ENCODE assay signal across 15 cellular contexts in the genomic region with DNA sequence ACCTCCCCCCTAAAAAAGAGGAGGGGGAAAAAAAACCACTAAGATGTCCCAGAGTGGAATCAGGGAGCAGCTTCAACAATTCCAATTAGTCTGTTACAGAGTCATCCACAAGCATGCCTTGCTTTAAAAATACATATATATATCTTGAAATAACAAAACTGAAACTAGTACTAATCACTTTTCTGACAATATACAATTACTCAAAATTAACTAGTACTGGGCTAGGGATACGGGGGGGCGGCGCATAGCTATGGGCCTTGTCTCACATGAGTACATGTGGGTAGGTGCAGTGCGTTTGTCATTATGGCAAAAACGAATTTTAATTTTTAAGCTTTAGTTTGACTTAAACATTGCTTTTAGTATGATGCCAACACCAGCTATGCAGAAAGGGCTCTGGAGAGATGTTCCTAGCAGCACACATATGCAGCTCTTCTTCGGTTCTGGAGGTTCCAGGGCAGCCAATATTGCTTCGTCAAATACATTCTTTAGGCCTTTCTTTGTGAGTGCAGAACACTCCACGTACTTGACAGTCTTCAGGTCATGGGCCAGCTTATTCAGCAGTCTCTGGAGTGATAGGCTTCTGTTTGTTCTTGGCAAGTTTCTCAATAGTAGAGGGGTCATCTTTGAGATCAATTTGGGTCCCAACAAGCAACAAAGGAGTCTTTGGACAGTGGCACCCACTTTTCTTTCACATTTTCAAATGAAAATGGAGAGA. TPM values are rescaled to one million over a fixed set of nuclear protein-coding genes. Genes with fewer than 3 reads are reported as not detected.
DNase-seq lines count a peak whose midpoint lies in the region; ATAC-seq and TF ChIP-seq lines count a peak whose summit lies in the region.
"Had no signal": no experiment of that assay in that cellular context is flagged by ENCODE, and none has a peak within 500 bp of the region (broad histone marks: within the 10 kb centered on the region; RNA-seq: fewer than 3 reads in every experiment).

No MANE protein-coding gene starts in this region.

- no peak overlapping the region for H3K27ac ChIP-seq in left lung
- H3K27ac ChIP-seq: neutrophil had no signal

- H3K36me3 ChIP-seq in left lung: peaks cover 0 to 45% of the 10 kb centered on the region in 2 donors

- CTCF ChIA-PET in activated naive CD4-positive, alpha-beta T cell treated with anti-CD3 and anti-CD28 coated beads for 36 hours (lab: Charles Lee): interaction anchor here (0.7 to 1.7 kb wide), 3 partner anchors 10 to 140 kb away, joined by 3 to 11 read pairs (median 5); no protein-coding TSS in a partner anchor
- CTCF ChIA-PET in activated CD8-positive, alpha-beta T cell treated with anti-CD3 and anti-CD28 coated beads, Interleukin-2, amount 10 ng/mL, durations not matched to agents 7 days and 5 days (lab: Charles Lee): interaction anchor here (5.3 kb wide), 1 partner anchor 90 kb away, joined by 26 read pairs; no protein-coding TSS in a partner anchor

- intact Hi-C loops in activated naive CD4-positive, alpha-beta T cell treated with anti-CD3 and anti-CD28 coated beads for 36 hours (cut with micrococcal nuclease): no loop called here
- intact Hi-C loops in left lung (cut with DNase I): no loop called here

- H3K4me1 ChIP-seq in left lung: peaks cover 5 to 40% of the 10 kb centered on the region in 2 donors

- H3K4me1 Mint-ChIP-seq in activated naive CD4-positive, alpha-beta T cell treated with anti-CD3 and anti-CD28 coated beads for 36 hours (ENCODE audit: low read depth): peaks cover 54% of the 10 kb centered on the region
- peaks cover 41% of the 10 kb centered on the region for H3K4me1 Mint-ChIP-seq in activated CD8-positive, alpha-beta T cell treated with anti-CD3 and anti-CD28 coated beads, Interleukin-2, amount 10 ng/mL, durations not matched to agents 7 days and 5 days (ENCODE audit: low read depth)

- DNase-seq in activated naive CD4-positive, alpha-beta T cell treated with anti-CD3 and anti-CD28 coated beads for 36 hours: peak; percentile 44
- DNase-seq in activated naive CD4-positive, alpha-beta T cell (lab: John Stamatoyannopoulos, UW): no peak
- DNase-seq in activated CD8-positive, alpha-beta T cell treated with anti-CD3 and anti-CD28 coated beads, Interleukin-2, amount 10 ng/mL, durations not matched to agents 7 days and 5 days: no peak
- DNase-seq in left lung (no peak), HuH-7.5 (ENCODE audit: low spot score) (no peak), SIG-M5 treated with dmso at 0.1 percent for 504 hours (lab: John Stamatoyannopoulos, UW; ENCODE audit: unreplicated experiment) (no peak)
- DNase-seq in stimulated activated CD4-positive, alpha-beta T cell treated with anti-CD3 and anti-CD28 coated beads, Interleukin-4, amount 100 ng/mL, for 24 hours: peak; percentile 39
- no peak for DNase-seq in activated CD8-positive, alpha-beta memory T cell treated with anti-CD3 and anti-CD28 coated beads, Interleukin-2, amount 50 U/mL, for 48 hours
- DNase-seq: amygdala; DND-41; effector CD8-positive, alpha-beta T cell; kidney; OCI-M1; T-helper 2 cell had no signal

- no peak for TF ChIP-seq CTCF in left lung (IDR thresholded peaks at IDR 0.05)

- no peak for ATAC-seq in activated CD8-positive, alpha-beta T cell treated with anti-CD3 and anti-CD28 coated beads, Interleukin-2, amount 10 ng/mL, durations not matched to agents 7 days and 5 days
- peak; percentile 41 for ATAC-seq in left lung

- H3K27ac Mint-ChIP-seq in activated naive CD4-positive, alpha-beta T cell treated with anti-CD3 and anti-CD28 coated beads for 36 hours: no peak overlapping the region
- H3K27ac Mint-ChIP-seq in activated CD8-positive, alpha-beta T cell treated with anti-CD3 and anti-CD28 coated beads, Interleukin-2, amount 10 ng/mL, durations not matched to agents 7 days and 5 days: peak overlapping the region; percentile 20

- POLR2A ChIA-PET in activated CD8-positive, alpha-beta T cell treated with anti-CD3 and anti-CD28 coated beads, Interleukin-2, amount 10 ng/mL, durations not matched to agents 7 days and 5 days (lab: Charles Lee): interaction anchor here (1.6 kb wide), 1 partner anchor 38 kb away, joined by 5 read pairs; a partner anchor contains a TSS

- H3K4me3 ChIP-seq in left lung: no peak overlapping the region

- no peaks in the 10 kb centered on the region for H3K9me3 Mint-ChIP-seq in activated naive CD4-positive, alpha-beta T cell treated with anti-CD3 and anti-CD28 coated beads for 36 hours
- no peaks in the 10 kb centered on the region for H3K9me3 Mint-ChIP-seq in activated CD8-positive, alpha-beta T cell treated with anti-CD3 and anti-CD28 coated beads, Interleukin-2, amount 10 ng/mL, durations not matched to agents 7 days and 5 days (ENCODE audit: insufficient read depth)

- H3K4me3 Mint-ChIP-seq in activated naive CD4-positive, alpha-beta T cell treated with anti-CD3 and anti-CD28 coated beads for 36 hours: no peak overlapping the region
- H3K4me3 Mint-ChIP-seq in activated CD8-positive, alpha-beta T cell treated with anti-CD3 and anti-CD28 coated beads, Interleukin-2, amount 10 ng/mL, durations not matched to agents 7 days and 5 days: no peak overlapping the region

- H3K27me3 ChIP-seq in left lung: no peaks in the 10 kb centered on the region
- H3K27me3 ChIP-seq: neutrophil had no signal

- H3K9me3 ChIP-seq in left lung: no peaks in the 10 kb centered on the region
- H3K9me3 ChIP-seq: neutrophil had no signal

- peaks cover 4% of the 10 kb centered on the region for H3K36me3 Mint-ChIP-seq in activated naive CD4-positive, alpha-beta T cell treated with anti-CD3 and anti-CD28 coated beads for 36 hours (ENCODE audit: low read depth)
- H3K36me3 Mint-ChIP-seq in activated CD8-positive, alpha-beta T cell treated with anti-CD3 and anti-CD28 coated beads, Interleukin-2, amount 10 ng/mL, durations not matched to agents 7 days and 5 days (ENCODE audit: low read depth): peaks cover 42% of the 10 kb centered on the region

- no peaks in the 10 kb centered on the region for H3K27me3 Mint-ChIP-seq in activated naive CD4-positive, alpha-beta T cell treated with anti-CD3 and anti-CD28 coated beads for 36 hours (ENCODE audit: low read depth)
- H3K27me3 Mint-ChIP-seq in activated CD8-positive, alpha-beta T cell treated with anti-CD3 and anti-CD28 coated beads, Interleukin-2, amount 10 ng/mL, durations not matched to agents 7 days and 5 days (ENCODE audit: low read depth): no peaks in the 10 kb centered on the region

RNA-seq across cellular contexts. Expression of a gene that starts 38.8 kb away (rescaled TPM):
- total RNA-seq in activated naive CD4-positive, alpha-beta T cell treated with anti-CD3 and anti-CD28 coated beads for 36 hours: 10 to 100 TPM; 35.3 to 40.0 TPM
- total RNA-seq in activated CD8-positive, alpha-beta T cell treated with anti-CD3 and anti-CD28 coated beads, Interleukin-2, amount 10 ng/mL, durations not matched to agents 7 days and 5 days: 10 to 100 TPM; 52.1 to 59.9 TPM
- 10 to 100 TPM; 52.9 to 59.6 TPM for total RNA-seq in left lung

Comparison
In these comparisons a context has a peak if more than half of its experiments do, and no peak if none do; other contexts are left out.
1. DNase-seq: peak in activated naive CD4-positive, alpha-beta T cell treated with anti-CD3 and anti-CD28 coated beads for 36 hours (single experiment) and stimulated activated CD4-positive, alpha-beta T cell treated with anti-CD3 and anti-CD28 coated beads, Interleukin-4, amount 100 ng/mL, for 24 hours (single experiment); none in activated naive CD4-positive, alpha-beta T cell (0 of 4), activated CD8-positive, alpha-beta T cell treated with anti-CD3 and anti-CD28 coated beads, Interleukin-2, amount 10 ng/mL, durations not matched to agents 7 days and 5 days (single experiment), left lung (0 of 2), HuH-7.5 (single experiment), activated CD8-positive, alpha-beta memory T cell treated with anti-CD3 and anti-CD28 coated beads, Interleukin-2, amount 50 U/mL, for 48 hours (single experiment) and SIG-M5 treated with dmso at 0.1 percent for 504 hours (single experiment).